ENCODE assay signal across 8 cellular contexts in genomic region chr19:19385900-19386339, GRCh38. TPM values are rescaled to one million over a fixed set of nuclear protein-coding genes. Genes with fewer than 3 reads are reported as not detected.
A peak's percentile ranks its signal among the peaks of the same experiment; 100 is the strongest.
DNase-seq lines count a peak whose midpoint lies in the region; ATAC-seq, FAIRE-seq and TF ChIP-seq lines count a peak whose summit lies in the region.

No MANE protein-coding gene starts in this region.

- peak overlapping the region; percentile 90 for H3K4me3 ChIP-seq in CD8-positive, alpha-beta memory T cell (ENCODE audit: low read length)
- peak overlapping the region; percentile 77 to 81 for H3K4me3 ChIP-seq in kidney (ENCODE audit: low read length in 2 of 2)

- H3K9me3 Mint-ChIP-seq in CD8-positive, alpha-beta memory T cell = no peaks in the 10 kb centered on the region
- H3K9me3 Mint-ChIP-seq in activated naive CD8-positive, alpha-beta T cell (ENCODE audit: low read depth) = no peaks in the 10 kb centered on the region

- no peaks in the 10 kb centered on the region for H3K27me3 Mint-ChIP-seq in CD8-positive, alpha-beta memory T cell
- no peaks in the 10 kb centered on the region for H3K27me3 Mint-ChIP-seq in activated naive CD8-positive, alpha-beta T cell

- POLR2A ChIA-PET in CD8-positive, alpha-beta memory T cell (lab: Charles Lee) = interaction anchor here (0.5 to 1.6 kb wide), 8 partner anchors 13 to 283 kb away, joined by 3 to 32 read pairs (median 9); partner anchors contain the start of genes GATAD2A, NDUFA13 and ZNF101

- peak in 2 of 5 donors; percentile 49 to 76 for DNase-seq in CD8-positive, alpha-beta memory T cell
- DNase-seq in NCI-H69 (lab: John Stamatoyannopoulos, UW) (peak; percentile 89), kidney (peak; percentile 91), glomerular visceral epithelial cell (ENCODE audit: extremely low spot score) (no peak)
- peak in 2 of 3 experiments; percentile 31 to 35 for DNase-seq in stimulated activated CD4-positive, alpha-beta T cell treated with anti-CD3 and anti-CD28 coated beads, TNF-alpha, amount 100 ng/mL, for 4 hours (ENCODE audit: low read depth in 3 of 3)

- no peak for FAIRE-seq in kidney (lab: Jason Lieb, UNC)

- no peaks in the 10 kb centered on the region for H3K9me3 ChIP-seq in CD8-positive, alpha-beta memory T cell (ENCODE audit: low read length)
- H3K9me3 ChIP-seq in kidney (ENCODE audit: control insufficient read depth in 1 of 2, low read length in 2 of 2) = no peaks in the 10 kb centered on the region

- H3K4me1 Mint-ChIP-seq in CD8-positive, alpha-beta memory T cell = peaks cover 45 to 46% (median 46%) of the 10 kb centered on the region in 3 donors
- H3K4me1 Mint-ChIP-seq in activated naive CD8-positive, alpha-beta T cell (ENCODE audit: low read depth) = peaks cover 45% of the 10 kb centered on the region

- peaks cover 52% of the 10 kb centered on the region for H3K4me1 ChIP-seq in CD8-positive, alpha-beta memory T cell (ENCODE audit: insufficient read depth, low read length)
- peaks cover 25 to 29% of the 10 kb centered on the region in 2 donors for H3K4me1 ChIP-seq in kidney (ENCODE audit: control insufficient read depth in 1 of 2, insufficient read depth in 1 of 2, low read depth in 1 of 2, low read length in 2 of 2)

- peak overlapping the region; percentile 91 to 100 (median 95) for H3K4me3 Mint-ChIP-seq in CD8-positive, alpha-beta memory T cell
- H3K4me3 Mint-ChIP-seq in activated naive CD8-positive, alpha-beta T cell = peak overlapping the region; percentile 92

- H3K9ac ChIP-seq in kidney (ENCODE audit: low read length in 2 of 2) = peak overlapping the region; percentile 76 to 91

- H3K36me3 ChIP-seq in CD8-positive, alpha-beta memory T cell (ENCODE audit: insufficient read depth, low read length) = no peaks in the 10 kb centered on the region
- no peaks in the 10 kb centered on the region for H3K36me3 ChIP-seq in kidney (ENCODE audit: control insufficient read depth in 1 of 2, insufficient read depth in 2 of 2, low read length in 2 of 2)

- peak; percentile 18 for ATAC-seq in GM21717 (IDR thresholded peaks at IDR 0.05; ENCODE audit: unreplicated experiment)
- no peak for ATAC-seq in GM19328 (IDR thresholded peaks at IDR 0.05; ENCODE audit: unreplicated experiment)

- CTCF ChIA-PET in CD8-positive, alpha-beta memory T cell (lab: Charles Lee) = interaction anchor here (1.4 to 3.4 kb wide), 3 partner anchors 9 to 104 kb away, joined by 4 to 17 read pairs (median 16); partner anchors contain the start of gene GATAD2A

- no peaks in the 10 kb centered on the region for H3K27me3 ChIP-seq in CD8-positive, alpha-beta memory T cell (ENCODE audit: insufficient read depth, low read length, poor library complexity, severe bottlenecking)

- peaks cover 0 to 13% (median 2%) of the 10 kb centered on the region in 3 donors for H3K36me3 Mint-ChIP-seq in CD8-positive, alpha-beta memory T cell
- peaks cover 4% of the 10 kb centered on the region for H3K36me3 Mint-ChIP-seq in activated naive CD8-positive, alpha-beta T cell

- no peak for TF ChIP-seq CTCF in kidney (IDR thresholded peaks at IDR 0.05; ENCODE audit: borderline replicate concordance, extremely low read depth, insufficient read depth)

- intact Hi-C loops in kidney (cut with DNase I) = no loop called here

- peak overlapping the region; percentile 90 for H3K27ac ChIP-seq in CD8-positive, alpha-beta memory T cell (ENCODE audit: low read depth, low read length)
- peak overlapping the region; percentile 18 to 48 for H3K27ac ChIP-seq in kidney (ENCODE audit: low read depth in 2 of 2, low read length in 2 of 2)

- H3K27ac Mint-ChIP-seq in CD8-positive, alpha-beta memory T cell = peak overlapping the region; percentile 92 to 99 (median 95)
- peak overlapping the region; percentile 86 for H3K27ac Mint-ChIP-seq in activated naive CD8-positive, alpha-beta T cell

RNA-seq across cellular contexts. Expression of gene GATAD2A, which starts 19.6 kb away (rescaled TPM):
- total RNA-seq in CD8-positive, alpha-beta memory T cell = 100 to 1,000 TPM; 176 to 182 TPM
- 46.9 TPM for polyA plus RNA-seq in CD8-positive, alpha-beta memory T cell
- total RNA-seq in kidney = 91.0 TPM
- 18.0 TPM for polyA plus RNA-seq in kidney (ENCODE audit: insufficient read depth, low read depth, low replicate concordance)
